ENCODE assay signal across 20 cellular contexts in genomic region chr15:95457520-95457919, GRCh38.
DNase-seq lines count a peak whose midpoint lies in the region; ATAC-seq and TF ChIP-seq lines count a peak whose summit lies in the region.
"Had no signal": no experiment of that assay in that cellular context is flagged by ENCODE, and none has a peak within 500 bp of the region (broad histone marks: within the 10 kb centered on the region; RNA-seq: fewer than 3 reads in every experiment).

No MANE protein-coding gene starts in this region.

- H3K36me3 Mint-ChIP-seq in mesothelial cell of epicardium, result no peaks in the 10 kb centered on the region

- no peak for TF ChIP-seq POLR2A in ovary (IDR thresholded peaks at IDR 0.05)
- TF ChIP-seq POLR2A in testis (IDR thresholded peaks at IDR 0.05), result no peak
- TF ChIP-seq POLR2A in erythroblast (IDR thresholded peaks at IDR 0.05; ENCODE audit: low read length), result no peak

- H3K27me3 ChIP-seq in ovary (no peaks in the 10 kb centered on the region), testis (no peaks in the 10 kb centered on the region)

- no peaks in the 10 kb centered on the region for H3K9me3 Mint-ChIP-seq in mesothelial cell of epicardium
- H3K9me3 Mint-ChIP-seq: H9 had no signal

- ATAC-seq in Right ventricle myocardium superior (ENCODE audit: poor library complexity) (peak; percentile 39), Right ventricle myocardium inferior (no peak), GM21723 (IDR thresholded peaks at IDR 0.05; ENCODE audit: unreplicated experiment) (no peak)
- ATAC-seq: HepG2 had no signal

- H3K9me3 ChIP-seq in ovary, result no peaks in the 10 kb centered on the region
- H3K9me3 ChIP-seq in testis, result no peaks in the 10 kb centered on the region

- no peak overlapping the region for H3K4me3 Mint-ChIP-seq in mesothelial cell of epicardium
- H3K4me3 Mint-ChIP-seq: H9 had no signal

- 9 to 28% (median 16%) methylated on average over 7 of the region's 7 CpGs for WGBS in ovary, 3 donors
- 44 to 46% methylated on average over 7 of the region's 7 CpGs for WGBS in testis, 2 donors

- H3K27ac Mint-ChIP-seq in mesothelial cell of epicardium, result no peak overlapping the region
- H3K27ac Mint-ChIP-seq: H9 had no signal

- intact Hi-C loops in Right ventricle myocardium superior (cut with DNase I), result no loop called here
- intact Hi-C loops in Right ventricle myocardium inferior (cut with DNase I), result loop anchor here (5.0 kb wide), 1 partner anchor 145 kb away; no protein-coding TSS in a partner anchor
- intact Hi-C loops in ovary (cut with DNase I), result no loop called here
- intact Hi-C loops in testis (cut with DNase I; ENCODE audit: low total_unique reads), result no loop called here

- no peak for TF ChIP-seq EP300 in ovary (IDR thresholded peaks at IDR 0.05)

- no peak for TF ChIP-seq CTCF in fibroblast of the aortic adventitia (IDR thresholded peaks at IDR 0.05; ENCODE audit: insufficient read depth, low read length)
- no peak for TF ChIP-seq CTCF in ovary (IDR thresholded peaks at IDR 0.05)
- TF ChIP-seq CTCF in testis (IDR thresholded peaks at IDR 0.05), result no peak
- no peak for TF ChIP-seq CTCF in mesothelial cell of epicardium (IDR thresholded peaks at IDR 0.05; ENCODE audit: unreplicated experiment)

- H3K4me3 ChIP-seq in fibroblast of the aortic adventitia (ENCODE audit: low read depth, low read length) (no peak overlapping the region), ovary (no peak overlapping the region), testis (no peak overlapping the region)

- H3K27ac ChIP-seq in ovary, result peak overlapping the region; percentile 21 to 59
- peak overlapping the region; percentile 3 to 80 for H3K27ac ChIP-seq in testis
- H3K27ac ChIP-seq: 22Rv1, C4-2B had no signal

- H3K4me1 Mint-ChIP-seq in mesothelial cell of epicardium, result peaks cover 50% of the 10 kb centered on the region

- H3K36me3 ChIP-seq in ovary, result no peaks in the 10 kb centered on the region
- no peaks in the 10 kb centered on the region for H3K36me3 ChIP-seq in testis (ENCODE audit: low read depth, missing control alignments)

- peaks cover 7% of the 10 kb centered on the region for H3K4me1 ChIP-seq in ovary (ENCODE audit: insufficient read depth)
- peaks cover 8% of the 10 kb centered on the region for H3K4me1 ChIP-seq in testis

- peak; percentile 48 for DNase-seq in Right ventricle myocardium superior
- DNase-seq in Right ventricle myocardium inferior (ENCODE audit: missing footprints), result no peak
- DNase-seq in fibroblast of the aortic adventitia (ENCODE audit: low read depth), result peak; percentile 66
- DNase-seq in ovary, result peak in 2 of 5 donors; percentile 21 to 61
- peak; percentile 63 for DNase-seq in testis
- no peak for DNase-seq in mesothelial cell of epicardium (ENCODE audit: low spot score in 2 of 2, unreplicated experiment in 2 of 2)
- DNase-seq in erythroblast (lab: John Stamatoyannopoulos, UW), result no peak
- DNase-seq: AML-193, DMS79, H9, KBM-7, NCI-H1105 treated with DMSO at 0.1 percent for 48 hours, NCI-H1694, NCI-H2081 treated with DMSO at 0.1 percent for 48 hours, NCI-H510A, NCI-H748 treated with DMSO at 0.1 percent for 48 hours had no signal

- no peaks in the 10 kb centered on the region for H3K27me3 Mint-ChIP-seq in mesothelial cell of epicardium (ENCODE audit: low read depth)

Comparison
In these comparisons a context has a peak if more than half of its experiments do, and no peak if none do; other contexts are left out.
1. DNase-seq: peak in Right ventricle myocardium superior (single experiment), fibroblast of the aortic adventitia (single experiment) and testis (single experiment); none in Right ventricle myocardium inferior (single experiment), mesothelial cell of epicardium (0 of 2) and erythroblast (0 of 2).